8 cellular contexts compared by ENCODE assay signal in the genomic region with DNA sequence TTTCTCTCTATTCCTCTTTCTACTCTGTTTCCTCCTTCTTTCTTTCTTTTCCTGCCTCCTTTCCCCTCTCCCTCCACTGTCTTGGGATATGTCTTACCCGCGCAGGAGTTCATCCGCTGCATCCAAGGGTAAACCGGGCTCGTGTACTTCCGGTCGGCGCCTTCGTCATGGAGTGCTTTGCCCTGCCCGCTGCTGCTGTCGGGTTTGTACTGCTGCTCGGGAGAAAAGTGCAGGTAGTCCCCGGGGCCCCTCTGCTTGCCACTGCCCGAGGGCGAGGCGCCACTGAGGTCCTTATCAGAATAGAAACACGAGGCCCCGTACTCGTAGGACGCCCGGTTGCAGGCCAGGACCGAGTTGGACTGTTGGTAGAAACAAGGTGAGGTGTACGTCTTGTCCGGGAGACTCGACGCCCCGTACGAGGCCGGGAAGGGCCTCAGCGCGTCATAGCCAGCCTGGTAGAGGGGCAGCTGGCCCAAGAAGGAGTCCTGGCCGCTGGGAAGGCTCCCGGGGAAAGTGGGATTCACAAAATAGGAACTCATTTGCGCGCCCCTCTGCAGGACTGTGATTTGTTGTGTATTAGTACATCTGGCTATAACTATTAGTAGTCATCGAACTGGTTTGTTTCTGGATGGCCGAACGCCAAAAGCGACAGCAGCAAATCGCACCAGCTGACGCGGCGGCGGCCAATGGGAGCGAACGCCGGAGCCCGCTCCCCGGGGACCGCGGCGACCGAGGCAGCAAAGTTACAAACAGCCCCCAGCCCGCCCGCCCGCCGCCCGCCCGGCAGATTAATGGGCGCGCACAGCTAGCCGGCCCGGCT. TPM values are rescaled to one million over a fixed set of nuclear protein-coding genes. Genes with fewer than 3 reads are reported as not detected.
DNase-seq lines count a peak whose midpoint lies in the region; ATAC-seq, FAIRE-seq and TF ChIP-seq lines count a peak whose summit lies in the region.
"Had no signal": no experiment of that assay in that cellular context is flagged by ENCODE, and none has a peak within 500 bp of the region (broad histone marks: within the 10 kb centered on the region; RNA-seq: fewer than 3 reads in every experiment).

Gene HOXA6 (minus strand): TSS at position 564 of the 820 bp plus-strand sequence. CDS start 25 bp downstream, at position 539.

- TF ChIP-seq POLR2A in Peyer's patch (IDR thresholded peaks at IDR 0.05), result peak in 1 of 2 donors; percentile 36

- H3K4me3 ChIP-seq in Peyer's patch (peak within 1 kb of the TSS; percentile 18 to 75 (median 47)), iPS-15b (ENCODE audit: low read depth, low read length) (peak within 1 kb of the TSS; percentile 30), small intestine (ENCODE audit: low read depth in 1 of 2, low read length in 2 of 2) (peak within 1 kb of the TSS; percentile 7)

- no peaks in the 10 kb centered on the region; a peak in 3 of 7 replicates for H3K36me3 Mint-ChIP-seq in H9 (ENCODE audit: insufficient read depth in 1 of 3, low read depth in 3 of 3)

- no peaks in the 10 kb centered on the region for H3K79me1 ChIP-seq in H9 (ENCODE audit: insufficient read depth, low read depth, low read length, poor library complexity, severe bottlenecking)

- TF ChIP-seq CTCF in H9 (conservative IDR thresholded peaks at IDR 0.05) (no peak), Peyer's patch (IDR thresholded peaks at IDR 0.05) (no peak)

- H3K4me2 ChIP-seq in H9 (ENCODE audit: insufficient read depth, insufficient read length, low read length), result no peak within 1 kb of the TSS

- no peak within 1 kb of the TSS for H2BK12ac ChIP-seq in H9 (ENCODE audit: insufficient read length, low read depth, low read length)

- H3K4me1 ChIP-seq in H9 (ENCODE audit: insufficient read depth, low read length) (no peaks in the 10 kb centered on the region), Peyer's patch (peaks cover 0 to 36% (median 11%) of the 10 kb centered on the region in 4 donors), iPS-15b (ENCODE audit: control insufficient read depth, insufficient read depth, low read length) (no peaks in the 10 kb centered on the region), small intestine (ENCODE audit: control insufficient read depth in 2 of 2, insufficient read depth in 1 of 2, low read depth in 1 of 2, low read length in 1 of 2) (no peaks in the 10 kb centered on the region)

- H3K27ac ChIP-seq in H9 (ENCODE audit: insufficient read length, low read depth, low read length) (no peak within 1 kb of the TSS), Peyer's patch (peak within 1 kb of the TSS; percentile 66 to 96 (median 79)), small intestine (ENCODE audit: low read depth in 1 of 2, low read length in 1 of 2) (peak within 1 kb of the TSS in 1 of 2 donors; percentile 73)

- ATAC-seq in HG03354 (IDR thresholded peaks at IDR 0.05; ENCODE audit: poor library complexity, severe bottlenecking, unreplicated experiment), result no peak

- H2AK5ac ChIP-seq in H9 (ENCODE audit: insufficient read length, low read length), result no peak within 1 kb of the TSS

- no peak within 1 kb of the TSS for H2AFZ ChIP-seq in H9 (ENCODE audit: low read length)

- no peak within 1 kb of the TSS; the same call in 1 of the 2 replicates for H2BK15ac ChIP-seq in H9 (ENCODE audit: low read depth, low read length)

- no peak within 1 kb of the TSS for H4K5ac ChIP-seq in H9 (ENCODE audit: insufficient read length, low read depth, low read length)

- peaks cover 100% of the 10 kb centered on the region for H3K27me3 Mint-ChIP-seq in H9 (ENCODE audit: low read depth)

- H3K23ac ChIP-seq in H9 (ENCODE audit: insufficient read length, low read depth, low read length), result no peak within 1 kb of the TSS

- H3K9ac ChIP-seq in H9 (ENCODE audit: extremely low read depth, insufficient read length, low read length), result no peak within 1 kb of the TSS
- no peak within 1 kb of the TSS for H3K9ac ChIP-seq in iPS-15b (ENCODE audit: low read depth, low read length)

- no peak for FAIRE-seq in small intestine (lab: Jason Lieb, UNC)
- FAIRE-seq: TTC549 had no signal

- no peak within 1 kb of the TSS for H3K56ac ChIP-seq in H9 (ENCODE audit: insufficient read length, low read depth, low read length)

- no peak within 1 kb of the TSS for H3K18ac ChIP-seq in H9 (ENCODE audit: insufficient read length, low read depth, low read length)

- WGBS in H9 (ENCODE audit: extremely low coverage, insufficient read length, low lambda C conversion rate), result no CpG with 5 or more reads among the region's 63 CpGs
- WGBS in small intestine, 3 donors, result 9 to 22% (median 13%) methylated on average over 63 of the region's 63 CpGs

- no peaks in the 10 kb centered on the region for H3K9me3 ChIP-seq in H9 (ENCODE audit: control insufficient read depth, low read depth, low read length)
- no peaks in the 10 kb centered on the region for H3K9me3 ChIP-seq in Peyer's patch
- no peaks in the 10 kb centered on the region for H3K9me3 ChIP-seq in iPS-15b (ENCODE audit: control insufficient read depth, insufficient read depth, low read length)
- no peaks in the 10 kb centered on the region for H3K9me3 ChIP-seq in small intestine (ENCODE audit: control insufficient read depth, low read depth)

- peak; percentile 53 for DNase-seq in H9
- peak in 2 of 3 donors; percentile 79 to 88 for DNase-seq in Peyer's patch
- peak; percentile 40 for DNase-seq in small intestine
- no peak for DNase-seq in stimulated activated CD4-positive, alpha-beta T cell treated with anti-CD3 and anti-CD28 coated beads, Interleukin-2, amount 100 ng/mL, for 24 hours
- no peak for DNase-seq in A172 (ENCODE audit: low spot score)

- H2BK120ac ChIP-seq in H9 (ENCODE audit: low read depth, low read length, poor library complexity, severe bottlenecking), result no peak within 1 kb of the TSS

- H3K14ac ChIP-seq in H9 (ENCODE audit: insufficient read depth, low read length), result no peak within 1 kb of the TSS

- no peaks in the 10 kb centered on the region for H3K79me2 ChIP-seq in H9 (ENCODE audit: insufficient read depth, low read length)

- no peak within 1 kb of the TSS for H3T11ph ChIP-seq in H9 (ENCODE audit: low read length)

- no peak within 1 kb of the TSS for H2BK20ac ChIP-seq in H9 (ENCODE audit: low read depth, low read length, poor library complexity, severe bottlenecking)

- H3K27ac Mint-ChIP-seq in H9, result no peak within 1 kb of the TSS

- peaks cover 0 to 9% (median 0%) of the 10 kb centered on the region in 3 donors for H3K36me3 ChIP-seq in Peyer's patch
- H3K36me3 ChIP-seq in iPS-15b (ENCODE audit: control insufficient read depth, insufficient read depth, low read length), result no peaks in the 10 kb centered on the region
- H3K36me3 ChIP-seq in small intestine (ENCODE audit: control insufficient read depth in 2 of 2, insufficient read depth in 2 of 2, low read length in 2 of 2), result no peaks in the 10 kb centered on the region

- no peaks in the 10 kb centered on the region for H4K20me1 ChIP-seq in H9 (ENCODE audit: control insufficient read depth, insufficient read depth, insufficient read length)

- H3K27me3 ChIP-seq in H9 (ENCODE audit: insufficient read depth, low read length), result peaks cover 94% of the 10 kb centered on the region
- H3K27me3 ChIP-seq in Peyer's patch, result no peaks in the 10 kb centered on the region
- H3K27me3 ChIP-seq in iPS-15b (ENCODE audit: control insufficient read depth, insufficient read depth, low read length), result peaks cover 99% of the 10 kb centered on the region
- peaks cover 9 to 21% of the 10 kb centered on the region in 2 donors for H3K27me3 ChIP-seq in small intestine (ENCODE audit: control insufficient read depth in 2 of 2, insufficient read depth in 2 of 2, low read length in 2 of 2)

- H3K9me3 Mint-ChIP-seq in H9, result peaks cover 21 to 22% of the 10 kb centered on the region in 2 experiments

- no peak within 1 kb of the TSS for H3K4ac ChIP-seq in H9 (ENCODE audit: low read depth, low read length)

- peak within 1 kb of the TSS; percentile 2 to 66; a peak in 2 of 5 replicates for H3K4me3 Mint-ChIP-seq in H9

- H4K8ac ChIP-seq in H9 (replicated peaks; ENCODE audit: insufficient read length, low read depth, low read length), result no peak within 1 kb of the TSS

- peaks cover 14% of the 10 kb centered on the region for H3K23me2 ChIP-seq in H9 (ENCODE audit: insufficient read length, low read depth, low read length, poor library complexity, severe bottlenecking)

- H4K91ac ChIP-seq in H9 (ENCODE audit: insufficient read length, low read depth, low read length), result no peak within 1 kb of the TSS

- no peak within 1 kb of the TSS for H2BK5ac ChIP-seq in H9 (ENCODE audit: insufficient read length, low read length)

- peaks cover 14 to 33% of the 10 kb centered on the region in 2 experiments for H3K4me1 Mint-ChIP-seq in H9

RNA-seq across cellular contexts. Expression of gene HOXA6, which starts in this region (rescaled TPM):
- total RNA-seq in H9 (2021), result not detected in 2 replicates
- total RNA-seq in Peyer's patch, result 10 to 100 TPM; 18.7 to 45.0 (median 30.7) TPM
- under 1 TPM in 2 of 3 donors, not detected in 1; 0.46 to 0.81 TPM for polyA plus RNA-seq in small intestine
- total RNA-seq in A172 (2014; rRNA removed; shearing (Covaris generic)), result 0.48 TPM in 1 of 2 replicates, not detected in the other

Comparison
In these comparisons a context has a peak if more than half of its experiments do, and no peak if none do; other contexts are left out.
1. RNA of gene HOXA6 (total RNA-seq): 18.7 to 45.0 TPM in Peyer's patch; 0.48 TPM in A172 and not detected in H9; every median in the first group is over 10 times any median in the second.
2. Peak in DNase-seq in H9; RNA of the gene not detected or under 1 TPM.
3. Peak in DNase-seq and H3K4me3 ChIP-seq in small intestine; RNA of the gene not detected or under 1 TPM.
4. DNase-seq: peak in Peyer's patch (2 of 3); none in stimulated activated CD4-positive, alpha-beta T cell treated with anti-CD3 and anti-CD28 coated beads, Interleukin-2, amount 100 ng/mL, for 24 hours (0 of 2) and A172 (single experiment).
5. Peak in every context shown above with its lines, with median percentiles within 50 percentile points of each other: H3K4me3 ChIP-seq.